ENCODE assay signal across 12 cellular contexts in genomic region chr14:20866963-20867362, GRCh38. TPM values are rescaled to one million over a fixed set of nuclear protein-coding genes. Genes with fewer than 3 reads are reported as not detected.
DNase-seq lines count a peak whose midpoint lies in the region; ATAC-seq, FAIRE-seq and TF ChIP-seq lines count a peak whose summit lies in the region.
"Had no signal": no experiment of that assay in that cellular context is flagged by ENCODE, and none has a peak within 500 bp of the region (broad histone marks: within the 10 kb centered on the region; RNA-seq: fewer than 3 reads in every experiment).

No MANE protein-coding gene starts in this region.

- FAIRE-seq in GM12878 (lab: Jason Lieb, UNC) (no peak), HepG2 (lab: Jason Lieb, UNC) (peak; percentile 75)

- intact Hi-C loops in CD14-positive monocyte (cut with micrococcal nuclease) (no loop called here), HCT116 (cut with micrococcal nuclease) (no loop called here), GM12878 (cut with micrococcal nuclease; ENCODE audit: unreplicated experiment) (no loop called here), HepG2 (cut with micrococcal nuclease; ENCODE audit: unreplicated experiment) (no loop called here)

- CTCF ChIA-PET in HCT116 (lab: Charles Lee) (interaction anchor here (1.1 to 5.4 kb wide), 9 partner anchors 8 to 173 kb away, joined by 3 to 30 read pairs (median 5); no protein-coding TSS in a partner anchor), GM12878 (lab: Yijun Ruan, JAX) (interaction anchor here (0.7 to 3.7 kb wide), 8 partner anchors 9 to 176 kb away, joined by 3 to 18 read pairs (median 4); no protein-coding TSS in a partner anchor), HepG2 (lab: Yijun Ruan, JAX; ENCODE audit: low intra/inter-chr PET ratio, low total read pairs) (interaction anchor here (1.1 kb wide), 1 partner anchor 9 kb away, joined by 3 read pairs; no protein-coding TSS in a partner anchor)

- DNase-seq in CD14-positive monocyte (ENCODE audit: low spot score) = no peak
- DNase-seq in HCT116 (ENCODE audit: low read depth, low spot score) = peak; percentile 16
- DNase-seq in GM12878 (ENCODE audit: low read depth, low spot score) = no peak
- no peak for DNase-seq in HepG2 (ENCODE audit: low spot score)
- no peak for DNase-seq in DMS114 treated with DMSO at 0.1 percent for 48 hours (lab: John Stamatoyannopoulos, UW; ENCODE audit: unreplicated experiment)
- no peak for DNase-seq in NCI-H345 (lab: John Stamatoyannopoulos, UW)
- DNase-seq in activated CD8-positive, alpha-beta memory T cell treated with anti-CD3 and anti-CD28 coated beads for 24 hours = no peak
- DNase-seq: activated T-cell treated with anti-CD3 and anti-CD28 coated beads, Interleukin-2, amount 50 U/mL, for 24 hours; sigmoid colon had no signal

- H3K4me3 Mint-ChIP-seq in CD14-positive monocyte = no peak overlapping the region
- H3K4me3 Mint-ChIP-seq: activated T-cell treated with anti-CD3 and anti-CD28 coated beads, Interleukin-2, amount 50 U/mL, for 24 hours had no signal

- SMC1A ChIA-PET in GM12878 (lab: Charles Lee; ENCODE audit: uncharacterized antibody, unreplicated experiment) = interaction anchor here (0.6 to 1.7 kb wide), 3 partner anchors 9 to 229 kb away, joined by 3 to 5 read pairs (median 4); no protein-coding TSS in a partner anchor

- BruUV-seq in HCT116 (replicated peaks; lab: Mats Ljungman, UMichigan) = no TSS peak
- no TSS peak for BruUV-seq in GM12878 (replicated peaks; lab: Mats Ljungman, UMichigan)
- BruUV-seq in HepG2 (replicated peaks; lab: Mats Ljungman, UMichigan) = no TSS peak

- POLR2A ChIA-PET in HCT116 (lab: Charles Lee) (interaction anchor here (0.7 kb wide), 1 partner anchor 55 kb away, joined by 3 read pairs; no protein-coding TSS in a partner anchor), GM12878 (lab: Charles Lee) (no interaction called here), HepG2 (lab: Yijun Ruan, JAX) (no interaction called here)

- 0% methylated on average over 2 of the region's 2 CpGs for WGBS in GM12878 (ENCODE audit: insufficient coverage, insufficient replicate concordance, low lambda C conversion rate, missing lambda C conversion rate)
- WGBS in HepG2 (ENCODE audit: low lambda C conversion rate) = 1% methylated on average over 2 of the region's 2 CpGs

- peak; percentile 33 for TF ChIP-seq CTCF in CD14-positive monocyte (IDR thresholded peaks at IDR 0.05)
- TF ChIP-seq CTCF in HCT116 (IDR thresholded peaks at IDR 0.05 in 2 of 3, conservative IDR thresholded peaks at IDR 0.05 in 1 of 3; ENCODE audit: borderline replicate concordance in 1 of 3, insufficient read depth in 1 of 3, low read depth in 2 of 3, low read length in 2 of 3) = peak; percentile 48 to 69 (median 67); a peak in 5 of 6 replicates
- TF ChIP-seq CTCF in GM12878 (IDR thresholded peaks at IDR 0.05 in 2 of 3, conservative IDR thresholded peaks at IDR 0.05 in 1 of 3; ENCODE audit: control insufficient read depth in 2 of 3, extremely low read depth in 1 of 3, insufficient read depth in 1 of 3, low read depth in 3 of 3, low read length in 3 of 3) = peak; percentile 30 to 46 (median 31); a peak in 5 of 6 replicates
- peak; percentile 53 for TF ChIP-seq CTCF in HepG2 (CRISPR knock-in tag; IDR thresholded peaks at IDR 0.05)

- no peaks in the 10 kb centered on the region for H3K36me3 Mint-ChIP-seq in CD14-positive monocyte

- peaks cover 0 to 4% (median 2%) of the 10 kb centered on the region in 7 donors for H3K9me3 Mint-ChIP-seq in CD14-positive monocyte
- H3K9me3 Mint-ChIP-seq: activated T-cell treated with anti-CD3 and anti-CD28 coated beads, Interleukin-2, amount 50 U/mL, for 24 hours had no signal

- H3K9me3 ChIP-seq in HCT116 (ENCODE audit: control insufficient read depth in 1 of 2, insufficient read depth in 1 of 2, low read depth in 1 of 2, low read length in 2 of 2) (no peaks in the 10 kb centered on the region), GM12878 (replicated peaks; ENCODE audit: control insufficient read depth, insufficient read depth, low read length) (no peaks in the 10 kb centered on the region), HepG2 (ENCODE audit: low read length) (no peaks in the 10 kb centered on the region)
- H3K9me3 ChIP-seq: sigmoid colon, thoracic aorta had no signal

- no peak for TF ChIP-seq POLR2A in HCT116 (IDR thresholded peaks at IDR 0.05; ENCODE audit: borderline replicate concordance, extremely low read depth, insufficient read depth, insufficient read length)
- no peak for TF ChIP-seq POLR2A in GM12878 (IDR thresholded peaks at IDR 0.05; ENCODE audit: low read depth, low read length)
- no peak for TF ChIP-seq POLR2A in HepG2 (IDR thresholded peaks at IDR 0.05; ENCODE audit: insufficient read depth in 1 of 2, low read depth in 2 of 2, low read length in 2 of 2)

- H3K9ac ChIP-seq in HCT116 (ENCODE audit: low read length) = no peak overlapping the region
- H3K9ac ChIP-seq in GM12878 (ENCODE audit: control insufficient read depth, insufficient read depth, low read length) = no peak overlapping the region
- H3K9ac ChIP-seq in HepG2 (ENCODE audit: insufficient read depth, low read depth, low read length) = no peak overlapping the region

- H3K27ac Mint-ChIP-seq in CD14-positive monocyte = no peak overlapping the region
- H3K27ac Mint-ChIP-seq: activated T-cell treated with anti-CD3 and anti-CD28 coated beads, Interleukin-2, amount 50 U/mL, for 24 hours had no signal

- H3K9me2 ChIP-seq in HCT116 (ENCODE audit: insufficient read depth) = no peaks in the 10 kb centered on the region

- in situ Hi-C loops in GM12878 (cut with MboI) (no loop called here), HepG2 (cut with HindIII; ENCODE audit: extremely low pct_ligation_motif_present, low pct_unique_long_range_greater_than_20kb) (no loop called here)

- no peak overlapping the region for H3K4me3 ChIP-seq in HCT116 (replicated peaks in 1 of 2; ENCODE audit: low read depth in 1 of 2, low read length in 2 of 2)
- no peak overlapping the region for H3K4me3 ChIP-seq in GM12878
- no peak overlapping the region for H3K4me3 ChIP-seq in HepG2 (replicated peaks in 1 of 3; ENCODE audit: insufficient read depth in 1 of 3, low read depth in 2 of 3, low read length in 3 of 3)
- H3K4me3 ChIP-seq: sigmoid colon, thoracic aorta had no signal

- peaks cover 20% of the 10 kb centered on the region for H3K4me1 Mint-ChIP-seq in CD14-positive monocyte

- H3K36me3 ChIP-seq in HCT116 (ENCODE audit: control insufficient read depth in 1 of 2, insufficient read depth in 2 of 2, low read length in 2 of 2) = no peaks in the 10 kb centered on the region
- H3K36me3 ChIP-seq in GM12878 (ENCODE audit: control insufficient read depth in 2 of 2, insufficient read depth in 2 of 2, low read length in 1 of 2) = no peaks in the 10 kb centered on the region
- H3K36me3 ChIP-seq in HepG2 (replicated peaks in 1 of 2; ENCODE audit: control insufficient read depth in 1 of 2, insufficient read depth in 2 of 2, low read length in 2 of 2) = no peaks in the 10 kb centered on the region
- H3K36me3 ChIP-seq: sigmoid colon, thoracic aorta had no signal

- H3K79me2 ChIP-seq in HCT116 (ENCODE audit: insufficient read depth, low read length) = no peaks in the 10 kb centered on the region
- H3K79me2 ChIP-seq in GM12878 (ENCODE audit: control insufficient read depth, insufficient read depth, low read length) = no peaks in the 10 kb centered on the region
- H3K79me2 ChIP-seq in HepG2 (ENCODE audit: insufficient read depth, low read length) = no peaks in the 10 kb centered on the region

- H3K4me1 ChIP-seq in HCT116 (ENCODE audit: control insufficient read depth in 1 of 2, insufficient read depth in 2 of 2, low read length in 2 of 2) (no peaks in the 10 kb centered on the region), GM12878 (ENCODE audit: control insufficient read depth, insufficient read depth, low read length) (no peaks in the 10 kb centered on the region), HepG2 (ENCODE audit: insufficient read depth, low read length) (no peaks in the 10 kb centered on the region)
- H3K4me1 ChIP-seq: sigmoid colon had no signal

- H3K4me2 ChIP-seq in HCT116 (ENCODE audit: low read length) (no peak overlapping the region), GM12878 (ENCODE audit: control insufficient read depth, insufficient read depth) (no peak overlapping the region), HepG2 (ENCODE audit: low read depth, low read length) (no peak overlapping the region)

- peaks cover 0 to 1% (median 0%) of the 10 kb centered on the region in 3 donors for H3K27me3 Mint-ChIP-seq in CD14-positive monocyte (ENCODE audit: low read depth in 3 of 3)

- H3K27me3 ChIP-seq in HCT116 (ENCODE audit: insufficient read depth, low read length) = no peaks in the 10 kb centered on the region
- no peaks in the 10 kb centered on the region for H3K27me3 ChIP-seq in GM12878 (replicated peaks in 1 of 2; ENCODE audit: control insufficient read depth in 2 of 2, insufficient read depth in 2 of 2, low read length in 1 of 2)
- H3K27me3 ChIP-seq in HepG2 (ENCODE audit: control insufficient read depth in 1 of 2, insufficient read depth in 2 of 2, low read length in 2 of 2) = no peaks in the 10 kb centered on the region; a peak in 1 of 5 replicates
- H3K27me3 ChIP-seq: sigmoid colon had no signal

- TF ChIP-seq RAD21 in HCT116 (IDR thresholded peaks at IDR 0.05; ENCODE audit: low read depth) (peak; percentile 44), GM12878 (IDR thresholded peaks at IDR 0.05; ENCODE audit: insufficient read depth, low read depth, low read length) (peak; percentile 34; the same call in 1 of the 2 replicates), HepG2 (CRISPR knock-in tag; IDR thresholded peaks at IDR 0.05) (no peak)

- no peak for TF ChIP-seq EP300 in GM12878 (IDR thresholded peaks at IDR 0.05; ENCODE audit: borderline replicate concordance in 1 of 2, control insufficient read depth in 1 of 2, low read depth in 2 of 2, low read length in 2 of 2)
- TF ChIP-seq EP300 in HepG2 (IDR thresholded peaks at IDR 0.05; ENCODE audit: low read depth in 2 of 2, low read length in 2 of 2) = no peak
- TF ChIP-seq EP300 in HepG2 (CRISPR knock-in tag; IDR thresholded peaks at IDR 0.05; ENCODE audit: borderline replicate concordance) = no peak

- H2AFZ ChIP-seq in HCT116 (ENCODE audit: low read depth, low read length, poor library complexity, severe bottlenecking) (no peak overlapping the region), GM12878 (ENCODE audit: control insufficient read depth, low read depth, low read length) (no peak overlapping the region), HepG2 (ENCODE audit: low read length) (no peak overlapping the region)

- H4K20me1 ChIP-seq in HCT116 (ENCODE audit: insufficient read depth) (no peaks in the 10 kb centered on the region), GM12878 (ENCODE audit: control insufficient read depth, insufficient read depth) (no peaks in the 10 kb centered on the region), HepG2 (ENCODE audit: insufficient read depth, low read length) (no peaks in the 10 kb centered on the region; the same call in 1 of the 2 replicates)

- H3K27ac ChIP-seq in HCT116 (ENCODE audit: low read depth, low read length) = no peak overlapping the region
- no peak overlapping the region for H3K27ac ChIP-seq in GM12878 (ENCODE audit: control insufficient read depth, insufficient read depth)
- H3K27ac ChIP-seq in HepG2 (ENCODE audit: extremely low read length, insufficient read depth, low read length) = no peak overlapping the region
- H3K27ac ChIP-seq: sigmoid colon, thoracic aorta had no signal

- peak; percentile 72 for ATAC-seq in HCT116
- no peak for ATAC-seq in GM12878
- ATAC-seq in HepG2 = peak; percentile 46; the same call in 1 of the 3 replicates
- ATAC-seq in GM18502 (IDR thresholded peaks at IDR 0.05; ENCODE audit: poor library complexity, unreplicated experiment) = no peak

- RAD21 ChIA-PET in HCT116 (lab: Charles Lee; ENCODE audit: low non-redundant PET in 1 of 2, low total read pairs in 2 of 2, uncharacterized antibody in 2 of 2, unreplicated experiment in 2 of 2) = interaction anchor here in 1 of 2 experiments (0.8 kb wide), 1 partner anchor 9 kb away, joined by 3 read pairs; no protein-coding TSS in a partner anchor
- RAD21 ChIA-PET in GM12878 (lab: Charles Lee; ENCODE audit: unreplicated experiment) = interaction anchor here (0.9 kb wide), 1 partner anchor 110 kb away, joined by 3 read pairs; no protein-coding TSS in a partner anchor

RNA-seq across cellular contexts. Expression of gene RNASE3, which starts 24.2 kb away (rescaled TPM):
- polyA plus RNA-seq in CD14-positive monocyte (10 to 100 TPM in 1 of 2 donors, 1 to 10 TPM in 1; 8.4 to 13.8 TPM), GM12878 (2011; rRNA removed) (not detected in 2 replicates), GM12878 (2014; fragmentation: Illumina TruSeq; extraction: Trizol) (not detected in 2 replicates), GM12878 (2014; fragmentation: Nextera tagmentation; extraction: Ambion mirVana) (not detected), GM12878 (2014; rRNA removed) (not detected in 2 replicates), GM12878 (2016; fragmentation: Nextera tagmentation; extraction: Ambion mirVana) (not detected), HepG2 (2011; rRNA removed) (not detected in 2 replicates)
- total RNA-seq in HCT116 (2021; ENCODE audit: unreplicated experiment) (not detected), GM12878 (2014; rRNA removed) (not detected in 2 replicates), GM12878 (2014; rRNA removed; fragmentation: Illumina TruSeq; extraction: Trizol) (not detected in 2 replicates), GM12878 (2021) (not detected in 2 replicates), HepG2 (2016; rRNA removed; fragmentation: Illumina TruSeq; extraction: Trizol) (not detected in 2 replicates)
- polyA plus RNA-seq in HCT116 (2012) = not detected in 2 replicates
- not detected in 2 replicates for total RNA-seq in GM12878 (2013; cell fraction: nucleolus; rRNA removed)
- polyA plus RNA-seq in GM12878 (2011; ENCODE audit: low read depth) = not detected
- polyA plus RNA-seq in GM12878 (2011; cell fraction: cytosol; rRNA removed) = not detected in 2 replicates
- not detected in 2 replicates for polyA plus RNA-seq in GM12878 (2011; cell fraction: nucleus; rRNA removed)
- not detected in 2 replicates for polyA plus RNA-seq in GM12878 (2012)
- polyA minus RNA-seq in GM12878 (2011; rRNA and poly(A)+ RNA removed) = not detected in 2 replicates
- not detected in 2 replicates for polyA minus RNA-seq in GM12878 (2011; cell fraction: cytosol; rRNA and poly(A)+ RNA removed)
- polyA minus RNA-seq in GM12878 (2011; cell fraction: nucleus; rRNA and poly(A)+ RNA removed) = not detected in 2 replicates
- not detected in 2 replicates for total RNA-seq in HepG2 (2016; cell fraction: cytosol; rRNA removed; fragmentation: Illumina TruSeq; extraction: Trizol; ENCODE audit: low read depth)
- total RNA-seq in HepG2 (2016; cell fraction: insoluble cytoplasmic fraction; rRNA removed; fragmentation: Illumina TruSeq; extraction: Trizol) = not detected in 2 replicates
- not detected in 2 replicates for total RNA-seq in HepG2 (2016; cell fraction: membrane; rRNA removed; fragmentation: Illumina TruSeq; extraction: Trizol)
- not detected in 2 replicates for total RNA-seq in HepG2 (2016; cell fraction: nucleus; rRNA removed; fragmentation: Illumina TruSeq; extraction: Trizol)
- polyA plus RNA-seq in HepG2 (2011; cell fraction: cytosol; rRNA removed) = not detected in 2 replicates
- not detected in 2 replicates for polyA plus RNA-seq in HepG2 (2011; cell fraction: nucleus; rRNA removed)
- polyA plus RNA-seq in HepG2 (2012) = not detected in 2 replicates
- not detected in 2 replicates for polyA plus RNA-seq in HepG2 (2016; cell fraction: cytosol; fragmentation: Illumina TruSeq; extraction: Trizol; ENCODE audit: low read depth)
- polyA plus RNA-seq in HepG2 (2016; cell fraction: insoluble cytoplasmic fraction; fragmentation: Illumina TruSeq; extraction: Trizol; ENCODE audit: low read depth) = not detected in 2 replicates
- not detected in 2 replicates for polyA plus RNA-seq in HepG2 (2016; cell fraction: membrane; fragmentation: Illumina TruSeq; extraction: Trizol; ENCODE audit: low read depth)
- polyA plus RNA-seq in HepG2 (2016; cell fraction: nucleus; fragmentation: Illumina TruSeq; extraction: Trizol; ENCODE audit: insufficient read depth, low read depth) = not detected in 2 replicates
- polyA minus RNA-seq in HepG2 (2011; rRNA and poly(A)+ RNA removed; ENCODE audit: low replicate concordance) = not detected in 2 replicates
- polyA minus RNA-seq in HepG2 (2011; cell fraction: cytosol; rRNA and poly(A)+ RNA removed) = not detected in 2 replicates
- not detected in 2 replicates for polyA minus RNA-seq in HepG2 (2011; cell fraction: nucleus; rRNA and poly(A)+ RNA removed)
- total RNA-seq: NCI-H460, thoracic aorta had no signal
- polyA plus RNA-seq: sigmoid colon had no signal

Comparison
In these comparisons a context has a peak if more than half of its experiments do, and no peak if none do; other contexts are left out.
1. ATAC-seq: peak in HCT116 (single experiment) and HepG2 (single experiment); none in GM12878 (single experiment) and GM18502 (single experiment).
2. Peak in every context shown above with its lines, with median percentiles within 50 percentile points of each other: CTCF ChIP-seq.